21 cellular contexts compared by ENCODE assay signal in genomic region chr9:99814359-99814758, GRCh38.
"Had no signal": no experiment of that assay in that cellular context is flagged by ENCODE, and none has a peak within 500 bp of the region (broad histone marks: within the 10 kb centered on the region; RNA-seq: fewer than 3 reads in every experiment).

No MANE protein-coding gene starts in this region.

- H3K27me3 ChIP-seq: MG63, SJSA1 had no signal

- DNase-seq: IMR-90, Karpas-422, KG1, MG63, NCI-H1092 treated with DMSO at 0.1 percent for 48 hours, NCI-H1436, NCI-H187, NCI-H2029, NCI-H2081 treated with DMSO at 0.1 percent for 48 hours, NCI-H2171, NCI-H226, NCI-H446, NCI-H510A, NCI-H524 treated with DMSO at 0.1 percent for 48 hours, NCI-H69, NCI-H774, Right ventricle myocardium superior, RPMI8226, SIG-M5 had no signal

- H3K9me3 ChIP-seq: MG63, SJSA1 had no signal

- H3K27ac ChIP-seq: SJSA1 had no signal

- ATAC-seq: HepG2 had no signal

- H3K36me3 ChIP-seq: MG63, SJSA1 had no signal

- H3K4me3 ChIP-seq: MG63, SJSA1 had no signal
